ENCODE assay signal across 1 cellular context in the genomic region with DNA sequence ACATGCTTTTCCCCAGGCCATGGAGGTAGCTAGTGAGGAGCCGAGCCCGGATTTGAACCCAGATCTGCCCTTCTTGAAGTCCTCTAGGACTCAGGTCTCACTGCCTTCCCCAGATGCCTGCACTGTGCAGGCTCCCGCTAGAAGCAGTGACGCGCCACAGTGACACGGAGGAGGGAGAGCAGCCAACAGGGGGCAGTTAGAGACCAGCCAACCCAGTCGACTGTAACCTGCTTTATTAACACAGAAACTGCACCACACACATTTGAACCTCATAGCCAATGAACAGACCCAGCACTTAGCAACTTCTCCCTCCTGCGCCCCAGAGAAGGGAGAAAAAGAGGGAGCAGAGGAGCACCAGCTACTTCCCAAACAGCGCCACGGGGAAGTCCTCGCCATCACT.
TF ChIP-seq lines count a peak whose summit lies in the region.

No MANE protein-coding gene starts in this region.

TF ChIP-seq in GM12878, 131 proteins besides CTCF, POLR2A, EP300 and RAD21:
- TF ChIP-seq, protein P1, sequence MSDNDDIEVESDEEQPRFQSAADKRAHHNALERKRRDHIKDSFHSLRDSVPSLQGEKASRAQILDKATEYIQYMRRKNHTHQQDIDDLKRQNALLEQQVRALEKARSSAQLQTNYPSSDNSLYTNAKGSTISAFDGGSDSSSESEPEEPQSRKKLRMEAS (IDR thresholded peaks at IDR 0.05; ENCODE audit: low read depth, low read length): no peak
- TF ChIP-seq FOS (IDR thresholded peaks at IDR 0.05; ENCODE audit: borderline replicate concordance, extremely low read depth, insufficient read length) (no peak), SREBF1 (IDR thresholded peaks at IDR 0.05; ENCODE audit: low read length) (no peak)
- TF ChIP-seq, protein P2, sequence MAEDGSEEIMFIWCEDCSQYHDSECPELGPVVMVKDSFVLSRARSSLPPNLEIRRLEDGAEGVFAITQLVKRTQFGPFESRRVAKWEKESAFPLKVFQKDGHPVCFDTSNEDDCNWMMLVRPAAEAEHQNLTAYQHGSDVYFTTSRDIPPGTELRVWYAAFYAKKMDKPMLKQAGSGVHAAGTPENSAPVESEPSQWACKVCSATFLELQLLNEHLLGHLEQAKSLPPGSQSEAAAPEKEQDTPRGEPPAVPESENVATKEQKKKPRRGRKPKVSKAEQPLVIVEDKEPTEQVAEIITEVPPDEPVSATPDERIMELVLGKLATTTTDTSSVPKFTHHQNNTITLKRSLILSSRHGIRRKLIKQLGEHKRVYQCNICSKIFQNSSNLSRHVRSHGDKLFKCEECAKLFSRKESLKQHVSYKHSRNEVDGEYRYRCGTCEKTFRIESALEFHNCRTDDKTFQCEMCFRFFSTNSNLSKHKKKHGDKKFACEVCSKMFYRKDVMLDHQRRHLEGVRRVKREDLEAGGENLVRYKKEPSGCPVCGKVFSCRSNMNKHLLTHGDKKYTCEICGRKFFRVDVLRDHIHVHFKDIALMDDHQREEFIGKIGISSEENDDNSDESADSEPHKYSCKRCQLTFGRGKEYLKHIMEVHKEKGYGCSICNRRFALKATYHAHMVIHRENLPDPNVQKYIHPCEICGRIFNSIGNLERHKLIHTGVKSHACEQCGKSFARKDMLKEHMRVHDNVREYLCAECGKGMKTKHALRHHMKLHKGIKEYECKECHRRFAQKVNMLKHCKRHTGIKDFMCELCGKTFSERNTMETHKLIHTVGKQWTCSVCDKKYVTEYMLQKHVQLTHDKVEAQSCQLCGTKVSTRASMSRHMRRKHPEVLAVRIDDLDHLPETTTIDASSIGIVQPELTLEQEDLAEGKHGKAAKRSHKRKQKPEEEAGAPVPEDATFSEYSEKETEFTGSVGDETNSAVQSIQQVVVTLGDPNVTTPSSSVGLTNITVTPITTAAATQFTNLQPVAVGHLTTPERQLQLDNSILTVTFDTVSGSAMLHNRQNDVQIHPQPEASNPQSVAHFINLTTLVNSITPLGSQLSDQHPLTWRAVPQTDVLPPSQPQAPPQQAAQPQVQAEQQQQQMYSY (CRISPR knock-in tag; IDR thresholded peaks at IDR 0.05): no peak
- TF ChIP-seq, protein P3, sequence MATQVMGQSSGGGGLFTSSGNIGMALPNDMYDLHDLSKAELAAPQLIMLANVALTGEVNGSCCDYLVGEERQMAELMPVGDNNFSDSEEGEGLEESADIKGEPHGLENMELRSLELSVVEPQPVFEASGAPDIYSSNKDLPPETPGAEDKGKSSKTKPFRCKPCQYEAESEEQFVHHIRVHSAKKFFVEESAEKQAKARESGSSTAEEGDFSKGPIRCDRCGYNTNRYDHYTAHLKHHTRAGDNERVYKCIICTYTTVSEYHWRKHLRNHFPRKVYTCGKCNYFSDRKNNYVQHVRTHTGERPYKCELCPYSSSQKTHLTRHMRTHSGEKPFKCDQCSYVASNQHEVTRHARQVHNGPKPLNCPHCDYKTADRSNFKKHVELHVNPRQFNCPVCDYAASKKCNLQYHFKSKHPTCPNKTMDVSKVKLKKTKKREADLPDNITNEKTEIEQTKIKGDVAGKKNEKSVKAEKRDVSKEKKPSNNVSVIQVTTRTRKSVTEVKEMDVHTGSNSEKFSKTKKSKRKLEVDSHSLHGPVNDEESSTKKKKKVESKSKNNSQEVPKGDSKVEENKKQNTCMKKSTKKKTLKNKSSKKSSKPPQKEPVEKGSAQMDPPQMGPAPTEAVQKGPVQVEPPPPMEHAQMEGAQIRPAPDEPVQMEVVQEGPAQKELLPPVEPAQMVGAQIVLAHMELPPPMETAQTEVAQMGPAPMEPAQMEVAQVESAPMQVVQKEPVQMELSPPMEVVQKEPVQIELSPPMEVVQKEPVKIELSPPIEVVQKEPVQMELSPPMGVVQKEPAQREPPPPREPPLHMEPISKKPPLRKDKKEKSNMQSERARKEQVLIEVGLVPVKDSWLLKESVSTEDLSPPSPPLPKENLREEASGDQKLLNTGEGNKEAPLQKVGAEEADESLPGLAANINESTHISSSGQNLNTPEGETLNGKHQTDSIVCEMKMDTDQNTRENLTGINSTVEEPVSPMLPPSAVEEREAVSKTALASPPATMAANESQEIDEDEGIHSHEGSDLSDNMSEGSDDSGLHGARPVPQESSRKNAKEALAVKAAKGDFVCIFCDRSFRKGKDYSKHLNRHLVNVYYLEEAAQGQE (IDR thresholded peaks at IDR 0.05; ENCODE audit: low read depth, low read length): no peak
- TF ChIP-seq, protein P4, sequence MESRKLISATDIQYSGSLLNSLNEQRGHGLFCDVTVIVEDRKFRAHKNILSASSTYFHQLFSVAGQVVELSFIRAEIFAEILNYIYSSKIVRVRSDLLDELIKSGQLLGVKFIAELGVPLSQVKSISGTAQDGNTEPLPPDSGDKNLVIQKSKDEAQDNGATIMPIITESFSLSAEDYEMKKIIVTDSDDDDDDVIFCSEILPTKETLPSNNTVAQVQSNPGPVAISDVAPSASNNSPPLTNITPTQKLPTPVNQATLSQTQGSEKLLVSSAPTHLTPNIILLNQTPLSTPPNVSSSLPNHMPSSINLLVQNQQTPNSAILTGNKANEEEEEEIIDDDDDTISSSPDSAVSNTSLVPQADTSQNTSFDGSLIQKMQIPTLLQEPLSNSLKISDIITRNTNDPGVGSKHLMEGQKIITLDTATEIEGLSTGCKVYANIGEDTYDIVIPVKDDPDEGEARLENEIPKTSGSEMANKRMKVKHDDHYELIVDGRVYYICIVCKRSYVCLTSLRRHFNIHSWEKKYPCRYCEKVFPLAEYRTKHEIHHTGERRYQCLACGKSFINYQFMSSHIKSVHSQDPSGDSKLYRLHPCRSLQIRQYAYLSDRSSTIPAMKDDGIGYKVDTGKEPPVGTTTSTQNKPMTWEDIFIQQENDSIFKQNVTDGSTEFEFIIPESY (IDR thresholded peaks at IDR 0.05): peak; percentile 96
